1 cellular context compared by ENCODE assay signal in genomic region chr11:74877132-74877531, GRCh38.
TF ChIP-seq lines count a peak whose summit lies in the region.

No MANE protein-coding gene starts in this region.

TF ChIP-seq in GM23338, 12 proteins besides CTCF, POLR2A, EP300 and RAD21 (continued from another document):
- TF ChIP-seq ZNF462 (CRISPR knock-in tag; IDR thresholded peaks at IDR 0.05) (no peak), EZH2 (IDR thresholded peaks at IDR 0.05; ENCODE audit: low read depth, unreplicated experiment) (no peak), REST (IDR thresholded peaks at IDR 0.05; ENCODE audit: unreplicated experiment) (no peak), ETS1 (IDR thresholded peaks at IDR 0.05) (no peak), NANOG (IDR thresholded peaks at IDR 0.05; ENCODE audit: borderline replicate concordance) (no peak), STAT1 (IDR thresholded peaks at IDR 0.05; ENCODE audit: unreplicated experiment) (no peak), EZH2phosphoT487 (IDR thresholded peaks at IDR 0.05; ENCODE audit: unreplicated experiment) (no peak), CREB1 (CRISPR knock-in tag; IDR thresholded peaks at IDR 0.05; ENCODE audit: low read depth) (no peak), POLR2AphosphoS5 (IDR thresholded peaks at IDR 0.05; ENCODE audit: low read depth) (no peak)
